Comparison of ENCODE assay signal across 14 cellular contexts in the genomic region with DNA sequence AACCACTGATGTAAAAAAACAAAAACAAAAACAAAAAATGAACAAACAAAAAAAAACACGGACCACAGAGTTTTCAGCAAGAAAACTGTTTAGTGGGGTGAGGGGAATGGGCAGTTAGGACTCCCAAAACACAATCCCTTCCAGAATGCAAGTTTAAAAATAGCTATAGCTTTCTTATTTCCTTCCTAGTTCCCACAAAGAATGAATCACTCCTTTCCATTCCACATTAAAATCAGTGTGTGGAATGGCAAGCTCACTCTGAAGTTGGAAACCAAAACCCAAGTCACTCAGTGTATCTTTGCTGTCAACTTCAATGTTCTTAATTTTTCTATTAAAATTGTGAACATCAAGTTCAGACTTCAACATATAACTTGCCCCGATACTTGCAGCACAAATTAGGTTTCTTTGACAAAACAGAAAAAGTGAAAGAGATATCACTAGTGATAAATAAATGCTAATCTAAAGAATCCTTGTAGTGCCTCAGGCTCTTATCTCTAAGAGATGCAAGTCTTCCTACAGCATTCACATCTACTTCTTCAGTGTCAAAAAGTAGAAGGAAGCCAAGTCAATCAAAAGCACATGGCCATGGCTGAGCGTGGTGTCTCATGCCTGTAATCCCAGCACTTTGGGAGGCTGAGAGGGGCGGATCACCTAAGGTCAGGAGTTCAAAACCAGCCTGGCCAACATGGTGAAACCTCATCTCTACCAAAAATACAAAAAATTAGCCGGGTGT. TPM values are rescaled to one million over a fixed set of nuclear protein-coding genes. Genes with fewer than 3 reads are reported as not detected.
DNase-seq lines count a peak whose midpoint lies in the region; TF ChIP-seq lines count a peak whose summit lies in the region.
"Had no signal": no experiment of that assay in that cellular context is flagged by ENCODE, and none has a peak within 500 bp of the region (broad histone marks: within the 10 kb centered on the region; RNA-seq: fewer than 3 reads in every experiment).

No MANE protein-coding gene starts in this region.

- no peak overlapping the region for H3K18ac ChIP-seq in mesendoderm (ENCODE audit: low read length)

- POLR2A ChIA-PET in activated CD4-positive, alpha-beta memory T cell treated with anti-CD3 and anti-CD28 coated beads for 36 hours (lab: Charles Lee), result no interaction called here
- POLR2A ChIA-PET in CD8-positive, alpha-beta memory T cell (lab: Charles Lee), result interaction anchor here (0.5 to 0.6 kb wide), 2 partner anchors 113 to 239 kb away, joined by 3 read pairs; no protein-coding TSS in a partner anchor

- H3K27ac ChIP-seq in mesendoderm (ENCODE audit: low read depth, low read length), result no peak overlapping the region
- H3K27ac ChIP-seq in CD8-positive, alpha-beta memory T cell (ENCODE audit: low read depth, low read length), result no peak overlapping the region
- H3K27ac ChIP-seq: cardiac muscle cell, foreskin keratinocyte had no signal

- H2BK15ac ChIP-seq in mesendoderm (replicated peaks; ENCODE audit: low read depth), result no peak overlapping the region

- H3K27me3 ChIP-seq in mesendoderm (ENCODE audit: insufficient read depth, low read length, poor library complexity), result no peaks in the 10 kb centered on the region
- no peaks in the 10 kb centered on the region for H3K27me3 ChIP-seq in CD8-positive, alpha-beta memory T cell (ENCODE audit: insufficient read depth, low read length, poor library complexity, severe bottlenecking)
- H3K27me3 ChIP-seq: cardiac muscle cell, foreskin keratinocyte had no signal

- H3K9me3 Mint-ChIP-seq in IgD-negative memory B cell (no peaks in the 10 kb centered on the region), chondrocyte (ENCODE audit: low read depth) (no peaks in the 10 kb centered on the region), endothelial cell (ENCODE audit: unreplicated experiment) (no peaks in the 10 kb centered on the region)
- no peaks in the 10 kb centered on the region for H3K9me3 Mint-ChIP-seq in activated CD4-positive, alpha-beta memory T cell treated with anti-CD3 and anti-CD28 coated beads for 36 hours
- no peaks in the 10 kb centered on the region for H3K9me3 Mint-ChIP-seq in CD8-positive, alpha-beta memory T cell

- H3K4me1 Mint-ChIP-seq in IgD-negative memory B cell (peaks cover 5 to 7% (median 7%) of the 10 kb centered on the region in 3 donors), chondrocyte (ENCODE audit: low read depth) (peaks cover 56% of the 10 kb centered on the region), endothelial cell (ENCODE audit: unreplicated experiment) (peaks cover 11% of the 10 kb centered on the region)
- peaks cover 24% of the 10 kb centered on the region for H3K4me1 Mint-ChIP-seq in activated CD4-positive, alpha-beta memory T cell treated with anti-CD3 and anti-CD28 coated beads for 36 hours (ENCODE audit: low read depth)
- peaks cover 10 to 22% (median 19%) of the 10 kb centered on the region in 3 donors for H3K4me1 Mint-ChIP-seq in CD8-positive, alpha-beta memory T cell

- CTCF ChIA-PET in activated CD4-positive, alpha-beta memory T cell treated with anti-CD3 and anti-CD28 coated beads for 36 hours (lab: Charles Lee), result interaction anchor here (0.8 to 1.8 kb wide), 2 partner anchors 241 to 683 kb away, joined by 3 to 6 read pairs; no protein-coding TSS in a partner anchor
- CTCF ChIA-PET in CD8-positive, alpha-beta memory T cell (lab: Charles Lee), result no interaction called here

- intact Hi-C loops in activated CD4-positive, alpha-beta memory T cell treated with anti-CD3 and anti-CD28 coated beads for 36 hours (cut with micrococcal nuclease), result loop anchor here (5.0 kb wide), 1 partner anchor 755 kb away; the partner anchor contains the start of gene TOR1AIP1

- H3K4me1 ChIP-seq in mesendoderm (ENCODE audit: control insufficient read depth, low read depth, low read length), result no peaks in the 10 kb centered on the region
- peaks cover 19% of the 10 kb centered on the region for H3K4me1 ChIP-seq in CD8-positive, alpha-beta memory T cell (ENCODE audit: insufficient read depth, low read length)

- H2BK120ac ChIP-seq in mesendoderm (ENCODE audit: low read depth, low read length), result no peak overlapping the region

- H3K4ac ChIP-seq in mesendoderm (ENCODE audit: low read depth, low read length), result no peak overlapping the region

- H3K56ac ChIP-seq in mesendoderm (ENCODE audit: low read length), result no peak overlapping the region

- H3K36me3 Mint-ChIP-seq in IgD-negative memory B cell, result no peaks in the 10 kb centered on the region
- peaks cover 14% of the 10 kb centered on the region for H3K36me3 Mint-ChIP-seq in chondrocyte (ENCODE audit: low read depth)
- H3K36me3 Mint-ChIP-seq in activated CD4-positive, alpha-beta memory T cell treated with anti-CD3 and anti-CD28 coated beads for 36 hours, result no peaks in the 10 kb centered on the region
- peaks cover 0 to 26% (median 6%) of the 10 kb centered on the region in 3 donors for H3K36me3 Mint-ChIP-seq in CD8-positive, alpha-beta memory T cell
- peaks cover 25% of the 10 kb centered on the region for H3K36me3 Mint-ChIP-seq in endothelial cell (ENCODE audit: low read depth, unreplicated experiment)

- no peaks in the 10 kb centered on the region for H3K27me3 Mint-ChIP-seq in IgD-negative memory B cell
- no peaks in the 10 kb centered on the region for H3K27me3 Mint-ChIP-seq in chondrocyte (ENCODE audit: low read depth)
- H3K27me3 Mint-ChIP-seq in activated CD4-positive, alpha-beta memory T cell treated with anti-CD3 and anti-CD28 coated beads for 36 hours, result no peaks in the 10 kb centered on the region
- H3K27me3 Mint-ChIP-seq in CD8-positive, alpha-beta memory T cell, result no peaks in the 10 kb centered on the region
- H3K27me3 Mint-ChIP-seq in endothelial cell (ENCODE audit: unreplicated experiment), result no peaks in the 10 kb centered on the region

- H4K8ac ChIP-seq in mesendoderm (ENCODE audit: low read depth, low read length), result no peak overlapping the region

- no peak overlapping the region for H3K9ac ChIP-seq in mesendoderm (ENCODE audit: low read length)

- no peak overlapping the region for H3K23ac ChIP-seq in mesendoderm (ENCODE audit: low read length)

- H4K5ac ChIP-seq in mesendoderm (ENCODE audit: low read length), result no peak overlapping the region

- no peaks in the 10 kb centered on the region for H3K79me2 ChIP-seq in mesendoderm (ENCODE audit: control insufficient read depth, insufficient read depth, low read length)

- H3K79me1 ChIP-seq in mesendoderm (ENCODE audit: low read length), result no peaks in the 10 kb centered on the region

- no peaks in the 10 kb centered on the region for H3K36me3 ChIP-seq in mesendoderm (ENCODE audit: control insufficient read depth, insufficient read depth, low read length)
- H3K36me3 ChIP-seq in CD8-positive, alpha-beta memory T cell (ENCODE audit: insufficient read depth, low read length), result no peaks in the 10 kb centered on the region

- no CpG with 5 or more reads among the region's 5 CpGs for WGBS in mesendoderm (ENCODE audit: extremely low coverage, insufficient coverage, low lambda C conversion rate)

- peak overlapping the region in 2 of 3 donors; percentile 9 to 19 for H3K27ac Mint-ChIP-seq in IgD-negative memory B cell
- peak overlapping the region; percentile 81 for H3K27ac Mint-ChIP-seq in chondrocyte (ENCODE audit: unreplicated experiment)
- no peak overlapping the region for H3K27ac Mint-ChIP-seq in activated CD4-positive, alpha-beta memory T cell treated with anti-CD3 and anti-CD28 coated beads for 36 hours
- H3K27ac Mint-ChIP-seq in CD8-positive, alpha-beta memory T cell, result peak overlapping the region in 2 of 8 donors; percentile 1 to 29
- no peak overlapping the region for H3K27ac Mint-ChIP-seq in endothelial cell (ENCODE audit: unreplicated experiment)

- no peak overlapping the region for H2AK5ac ChIP-seq in mesendoderm (ENCODE audit: low read length)

- H3K4me2 ChIP-seq in mesendoderm (ENCODE audit: low read length), result no peak overlapping the region

- H3K9me3 ChIP-seq in CD8-positive, alpha-beta memory T cell (ENCODE audit: low read length), result no peaks in the 10 kb centered on the region

- no peak overlapping the region for H2BK5ac ChIP-seq in mesendoderm (ENCODE audit: low read length)

- H3K4me3 Mint-ChIP-seq in IgD-negative memory B cell, result peak overlapping the region in 1 of 4 donors; percentile 49
- H3K4me3 Mint-ChIP-seq in chondrocyte (ENCODE audit: unreplicated experiment), result peak overlapping the region; percentile 16
- no peak overlapping the region for H3K4me3 Mint-ChIP-seq in activated CD4-positive, alpha-beta memory T cell treated with anti-CD3 and anti-CD28 coated beads for 36 hours
- H3K4me3 Mint-ChIP-seq in CD8-positive, alpha-beta memory T cell, result peak overlapping the region in 1 of 7 donors; percentile 42
- no peak overlapping the region for H3K4me3 Mint-ChIP-seq in endothelial cell (ENCODE audit: unreplicated experiment)

- TF ChIP-seq CTCF in AG10803 (conservative IDR thresholded peaks at IDR 0.05; ENCODE audit: low read length) (no peak), chondrocyte (IDR thresholded peaks at IDR 0.05) (no peak), endothelial cell (IDR thresholded peaks at IDR 0.05; ENCODE audit: unreplicated experiment) (no peak)

- DNase-seq in AG10803 (ENCODE audit: low read depth) (peak; percentile 57), chondrocyte (ENCODE audit: low spot score) (no peak), mesendoderm (peak; percentile 28), endothelial cell (ENCODE audit: low spot score) (no peak)
- no peak for DNase-seq in NK-92 treated with Interleukin-12 subunit alpha and Interleukin-12 subunit beta, amount 100 ng/mL, for 24 hours (lab: John Stamatoyannopoulos, UW)
- DNase-seq in activated CD4-positive, alpha-beta memory T cell treated with anti-CD3 and anti-CD28 coated beads for 36 hours, result no peak
- DNase-seq in CD8-positive, alpha-beta memory T cell, result no peak
- DNase-seq: activated CD8-positive, alpha-beta memory T cell treated with anti-CD3 and anti-CD28 coated beads, Interleukin-2, amount 50 U/mL, for 48 hours; kidney; NCI-H446; stimulated activated CD4-positive, alpha-beta T cell treated with anti-CD3 and anti-CD28 coated beads, Interleukin-15, amount 100 ng/mL, for 24 hours had no signal

- H3K4me3 ChIP-seq in AG10803 (ENCODE audit: low read length) (no peak overlapping the region), mesendoderm (ENCODE audit: low read length) (no peak overlapping the region)
- H3K4me3 ChIP-seq in CD8-positive, alpha-beta memory T cell (ENCODE audit: low read length), result no peak overlapping the region
- H3K4me3 ChIP-seq: cardiac muscle cell had no signal

RNA-seq across cellular contexts. Expression of gene TOR3A, which starts 45.5 kb away (rescaled TPM):
- polyA plus RNA-seq in IgD-negative memory B cell, result 111 TPM
- total RNA-seq in chondrocyte (17.9 to 19.8 TPM (median 19.4 TPM) in 3 replicates), endothelial cell (ENCODE audit: unreplicated experiment) (15.2 TPM)
- 16.7 TPM for polyA plus RNA-seq in mesendoderm (2013, experiment 1 of 2)
- polyA plus RNA-seq in mesendoderm (2013, experiment 2 of 2), result 15.2 TPM
- 10 to 100 TPM; 35.7 to 36.7 TPM for total RNA-seq in activated CD4-positive, alpha-beta memory T cell treated with anti-CD3 and anti-CD28 coated beads for 36 hours
- total RNA-seq in CD8-positive, alpha-beta memory T cell, result 10 to 100 TPM; 48.5 to 54.6 TPM
- polyA plus RNA-seq in CD8-positive, alpha-beta memory T cell, result 43.8 TPM

Comparison
In these comparisons a context has a peak if more than half of its experiments do, and no peak if none do; other contexts are left out.
1. DNase-seq: peak in AG10803 (single experiment) and mesendoderm (single experiment); none in chondrocyte (single experiment), NK-92 treated with Interleukin-12 subunit alpha and Interleukin-12 subunit beta, amount 100 ng/mL, for 24 hours (single experiment), activated CD4-positive, alpha-beta memory T cell treated with anti-CD3 and anti-CD28 coated beads for 36 hours (single experiment), CD8-positive, alpha-beta memory T cell (0 of 5) and endothelial cell (single experiment).
2. H3K27ac Mint-ChIP-seq: peak in IgD-negative memory B cell (2 of 3) and chondrocyte (single experiment); none in activated CD4-positive, alpha-beta memory T cell treated with anti-CD3 and anti-CD28 coated beads for 36 hours (single experiment) and endothelial cell (single experiment).